Comparison of ENCODE assay signal across 10 cellular contexts in the genomic region with DNA sequence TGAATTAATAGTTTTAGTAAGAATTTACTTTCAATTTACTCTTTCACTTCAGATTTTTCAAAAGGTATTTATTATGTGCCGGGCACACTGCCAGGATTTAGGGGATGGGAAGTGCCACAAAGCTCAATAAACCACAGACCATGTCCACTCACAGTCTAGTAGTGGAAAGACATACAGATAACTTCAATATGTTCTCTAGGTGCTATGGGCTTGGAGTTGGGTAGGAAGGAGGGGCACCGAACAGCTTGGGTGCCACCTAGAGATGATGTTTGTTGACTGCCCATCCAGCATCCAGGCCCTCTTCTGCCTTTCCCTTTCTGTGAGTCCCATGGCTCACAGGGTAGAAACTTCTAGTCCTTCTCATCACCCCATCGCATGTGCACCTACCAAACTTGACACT. TPM values are rescaled to one million over a fixed set of nuclear protein-coding genes. Genes with fewer than 3 reads are reported as not detected.
DNase-seq lines count a peak whose midpoint lies in the region; ATAC-seq, FAIRE-seq and TF ChIP-seq lines count a peak whose summit lies in the region.
"Had no signal": no experiment of that assay in that cellular context is flagged by ENCODE, and none has a peak within 500 bp of the region (broad histone marks: within the 10 kb centered on the region; RNA-seq: fewer than 3 reads in every experiment).

No MANE protein-coding gene starts in this region.

- no peak overlapping the region for H3K4me3 ChIP-seq in A549
- H3K4me3 ChIP-seq in GM12865 (ENCODE audit: low read depth, low read length) = no peak overlapping the region; the same call in 1 of the 2 replicates
- no peak overlapping the region for H3K4me3 ChIP-seq in mammary epithelial cell (replicated peaks in 1 of 3; ENCODE audit: insufficient read depth in 1 of 3, low read depth in 2 of 3, low read length in 3 of 3)
- no peak overlapping the region for H3K4me3 ChIP-seq in GM23338
- H3K4me3 ChIP-seq: suprapubic skin had no signal

- peak; percentile 6 to 10 for DNase-seq in A549 (ENCODE audit: low read depth in 1 of 2, low spot score in 1 of 2)
- DNase-seq in GM12865 (ENCODE audit: low read depth) = peak; percentile 40
- DNase-seq in HPDE6-E6E7 (ENCODE audit: extremely low spot score) = peak; percentile 15
- DNase-seq in mammary epithelial cell = peak; percentile 8
- no peak for DNase-seq in NOMO-1 treated with dmso at 0.1 percent for 144 hours (lab: John Stamatoyannopoulos, UW; ENCODE audit: unreplicated experiment)
- no peak for DNase-seq in GM23338 (ENCODE audit: low spot score)
- DNase-seq in T-cell = no peak
- DNase-seq: NCI-H2171 had no signal

- peaks cover 10% of the 10 kb centered on the region; the same call in 1 of the 3 replicates for H3K36me3 Mint-ChIP-seq in GM23338 (ENCODE audit: low read depth)
- H3K36me3 Mint-ChIP-seq in T-cell = peaks cover 4% of the 10 kb centered on the region

- no peaks in the 10 kb centered on the region for H4K20me1 ChIP-seq in mammary epithelial cell (ENCODE audit: insufficient read depth, low read length)
- H4K20me1 ChIP-seq in GM23338 (replicated peaks; ENCODE audit: insufficient read depth) = no peaks in the 10 kb centered on the region

- intact Hi-C loops in mammary epithelial cell (cut with micrococcal nuclease) = loop anchor here (1.0 kb wide), 1 partner anchor 198 kb away; no protein-coding TSS in a partner anchor

- no peak overlapping the region for H3K27ac ChIP-seq in A549
- H3K27ac ChIP-seq in mammary epithelial cell (ENCODE audit: insufficient read depth, low read depth, low read length) = no peak overlapping the region
- no peak overlapping the region for H3K27ac ChIP-seq in GM23338 (ENCODE audit: low read depth)
- H3K27ac ChIP-seq: suprapubic skin had no signal

- H3K9me3 Mint-ChIP-seq in GM23338 (no peaks in the 10 kb centered on the region), T-cell (peaks cover 0 to 4% (median 0%) of the 10 kb centered on the region in 3 donors)

- TF ChIP-seq EP300 in A549 (IDR thresholded peaks at IDR 0.05) = no peak

- no peak for TF ChIP-seq POLR2A in A549 (IDR thresholded peaks at IDR 0.05; ENCODE audit: low read length)

- in situ Hi-C loops in mammary epithelial cell (cut with MboI; ENCODE audit: low sequenced_read_pairs in 2 of 2) = no loop called here

- H3K27me3 Mint-ChIP-seq in GM23338 (ENCODE audit: insufficient read depth, low read depth, poor library complexity) (no peaks in the 10 kb centered on the region), T-cell (peaks cover 8 to 10% of the 10 kb centered on the region in 2 donors)

- TF ChIP-seq CTCF in A549 (IDR thresholded peaks at IDR 0.05) (no peak; the same call in 2 of the 3 replicates), GM12865 (IDR thresholded peaks at IDR 0.05; ENCODE audit: insufficient read depth, low read depth, low read length, missing control alignments) (no peak), mammary epithelial cell (conservative IDR thresholded peaks at IDR 0.05 in 1 of 2, IDR thresholded peaks at IDR 0.05 in 1 of 2; ENCODE audit: extremely low read depth in 1 of 2, insufficient read depth in 1 of 2, low read depth in 1 of 2, low read length in 2 of 2) (peak; percentile 5 to 10), GM23338 (conservative IDR thresholded peaks at IDR 0.05; ENCODE audit: low read depth in 2 of 2) (peak in 1 of 2 experiments; percentile 58; a peak in 2 of 4 replicates)

- no TSS peak for BruUV-seq in mammary epithelial cell (replicated peaks; lab: Mats Ljungman, UMichigan)

- ATAC-seq in A549 (peak; percentile 50 to 67; a peak in 3 of 6 replicates), HG03521 (IDR thresholded peaks at IDR 0.05; ENCODE audit: unreplicated experiment) (no peak), GM23338 (no peak; the same call in 2 of the 3 replicates), T-cell (replicated peaks in 1 of 4) (no peak)

- H3K4me1 ChIP-seq in A549 (no peaks in the 10 kb centered on the region), mammary epithelial cell (ENCODE audit: insufficient read depth, low read length) (no peaks in the 10 kb centered on the region), GM23338 (ENCODE audit: insufficient read depth) (peaks cover 6% of the 10 kb centered on the region; the same call in 1 of the 2 replicates)

- H3K9ac ChIP-seq in mammary epithelial cell (ENCODE audit: insufficient read depth, low read length) = no peak overlapping the region

- no peaks in the 10 kb centered on the region for H3F3A ChIP-seq in GM23338 (replicated peaks; ENCODE audit: low read depth)

- dilution Hi-C loops in mammary epithelial cell (cut with HindIII; ENCODE audit: low sequenced_read_pairs) = no loop called here

- CTCF ChIA-PET in A549 (lab: Yijun Ruan, JAX) = interaction anchor here (1.0 kb wide), 1 partner anchor 217 kb away, joined by 3 read pairs; no protein-coding TSS in a partner anchor
- CTCF ChIA-PET in mammary epithelial cell (lab: Charles Lee; ENCODE audit: low non-redundant PET) = interaction anchor here (0.6 kb wide), 1 partner anchor 1498 kb away, joined by 5 read pairs; no protein-coding TSS in a partner anchor
- CTCF ChIA-PET in T-cell (lab: Charles Lee) = no interaction called here

- no peak overlapping the region for H3K27ac Mint-ChIP-seq in GM23338
- H3K27ac Mint-ChIP-seq in T-cell = no peak overlapping the region

- H3K4me3 Mint-ChIP-seq in GM23338 = no peak overlapping the region
- H3K4me3 Mint-ChIP-seq in T-cell = no peak overlapping the region

- FAIRE-seq in A549 (lab: Jason Lieb, UNC) = no peak

- H3K4me1 Mint-ChIP-seq in GM23338 (peaks cover 16% of the 10 kb centered on the region; the same call in 2 of the 3 replicates), T-cell (peaks cover 6 to 10% (median 9%) of the 10 kb centered on the region in 3 donors)

- TF ChIP-seq RAD21 in A549 (conservative IDR thresholded peaks at IDR 0.05 in 1 of 2, IDR thresholded peaks at IDR 0.05 in 1 of 2) = peak; percentile 36 to 39; a peak in 4 of 5 replicates

- H3K4me2 ChIP-seq in A549 = no peak overlapping the region
- H3K4me2 ChIP-seq in mammary epithelial cell (ENCODE audit: insufficient read depth, low read depth, low read length) = no peak overlapping the region
- H3K4me2 ChIP-seq in GM23338 = no peak overlapping the region

- H3K9me3 ChIP-seq in A549 = no peaks in the 10 kb centered on the region
- H3K9me3 ChIP-seq in mammary epithelial cell (replicated peaks; ENCODE audit: insufficient read depth, low read length) = no peaks in the 10 kb centered on the region
- H3K9me3 ChIP-seq: suprapubic skin had no signal

- H3K79me2 ChIP-seq in mammary epithelial cell (ENCODE audit: insufficient read depth, low read length) (no peaks in the 10 kb centered on the region), GM23338 (replicated peaks; ENCODE audit: insufficient read depth) (no peaks in the 10 kb centered on the region)

- H3K27me3 ChIP-seq in mammary epithelial cell (ENCODE audit: insufficient read depth, low read length) = no peaks in the 10 kb centered on the region
- H3K27me3 ChIP-seq in GM23338 (ENCODE audit: insufficient read depth) = no peaks in the 10 kb centered on the region
- H3K27me3 ChIP-seq: suprapubic skin had no signal

- H3K9me2 ChIP-seq in GM23338 (ENCODE audit: insufficient read depth) = peaks cover 4% of the 10 kb centered on the region; the same call in 1 of the 2 replicates

- no peaks in the 10 kb centered on the region for H3K36me3 ChIP-seq in mammary epithelial cell (ENCODE audit: insufficient read depth, low read length)
- no peaks in the 10 kb centered on the region for H3K36me3 ChIP-seq in GM23338 (ENCODE audit: insufficient read depth)
- H3K36me3 ChIP-seq: suprapubic skin had no signal

- POLR2A ChIA-PET in A549 (lab: Yijun Ruan, JAX) = no interaction called here
- POLR2A ChIA-PET in T-cell (lab: Charles Lee) = no interaction called here

- H2AFZ ChIP-seq in mammary epithelial cell (ENCODE audit: low read depth, low read length) (no peak overlapping the region), GM23338 (no peak overlapping the region)

- WGBS in A549 (ENCODE audit: missing lambda C conversion rate) = 93% methylated on average over 3 of the region's 3 CpGs
- WGBS in mammary epithelial cell (ENCODE audit: low coverage, missing lambda C conversion rate) = 96% methylated on average over 3 of the region's 3 CpGs

TF ChIP-seq in A549, 52 proteins besides CTCF, POLR2A, EP300 and RAD21:
- TF ChIP-seq RARB (CRISPR knock-in tag; IDR thresholded peaks at IDR 0.05) (no peak), SMC3 (IDR thresholded peaks at IDR 0.05) (peak; percentile 27; the same call in 1 of the 3 replicates)
- TF ChIP-seq, protein P1, sequence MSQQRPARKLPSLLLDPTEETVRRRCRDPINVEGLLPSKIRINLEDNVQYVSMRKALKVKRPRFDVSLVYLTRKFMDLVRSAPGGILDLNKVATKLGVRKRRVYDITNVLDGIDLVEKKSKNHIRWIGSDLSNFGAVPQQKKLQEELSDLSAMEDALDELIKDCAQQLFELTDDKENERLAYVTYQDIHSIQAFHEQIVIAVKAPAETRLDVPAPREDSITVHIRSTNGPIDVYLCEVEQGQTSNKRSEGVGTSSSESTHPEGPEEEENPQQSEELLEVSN (IDR thresholded peaks at IDR 0.05; ENCODE audit: borderline replicate concordance, low read depth) = no peak

TF ChIP-seq in GM23338, 12 proteins besides CTCF, POLR2A, EP300 and RAD21 (continues in another document):
- TF ChIP-seq EZH2phosphoT487 (IDR thresholded peaks at IDR 0.05; ENCODE audit: unreplicated experiment) (no peak), EZH2 (IDR thresholded peaks at IDR 0.05; ENCODE audit: low read depth, unreplicated experiment) (no peak), CREB1 (CRISPR knock-in tag; IDR thresholded peaks at IDR 0.05; ENCODE audit: low read depth) (no peak)
- TF ChIP-seq, protein P2, sequence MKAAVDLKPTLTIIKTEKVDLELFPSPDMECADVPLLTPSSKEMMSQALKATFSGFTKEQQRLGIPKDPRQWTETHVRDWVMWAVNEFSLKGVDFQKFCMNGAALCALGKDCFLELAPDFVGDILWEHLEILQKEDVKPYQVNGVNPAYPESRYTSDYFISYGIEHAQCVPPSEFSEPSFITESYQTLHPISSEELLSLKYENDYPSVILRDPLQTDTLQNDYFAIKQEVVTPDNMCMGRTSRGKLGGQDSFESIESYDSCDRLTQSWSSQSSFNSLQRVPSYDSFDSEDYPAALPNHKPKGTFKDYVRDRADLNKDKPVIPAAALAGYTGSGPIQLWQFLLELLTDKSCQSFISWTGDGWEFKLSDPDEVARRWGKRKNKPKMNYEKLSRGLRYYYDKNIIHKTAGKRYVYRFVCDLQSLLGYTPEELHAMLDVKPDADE (IDR thresholded peaks at IDR 0.05) = no peak

RNA-seq across cellular contexts. Expression of a gene that starts 17.8 kb away (rescaled TPM):
- 7.0 and 8.9 TPM in 2 replicates for polyA plus RNA-seq in A549 (2011; rRNA removed)
- polyA plus RNA-seq in A549 (2012; cell fraction: cytosol; rRNA removed) = 1.4 and 2.0 TPM in 2 replicates
- 2.1 and 3.6 TPM in 2 replicates for polyA plus RNA-seq in A549 (2012; cell fraction: nucleus; rRNA removed)
- polyA plus RNA-seq in A549 (2017; fragmentation: RNase III; extraction: RNeasy Plus Mini Kit Qiagen cat#74134 plus additional on column Dnase treatment) = 5.1 to 7.5 TPM (median 6.9 TPM) in 3 replicates
- 23.7 and 38.4 TPM in 2 replicates for polyA minus RNA-seq in A549 (2011; rRNA and poly(A)+ RNA removed)
- 10 to 100 TPM in 1 of 2 donors, 1 to 10 TPM in 1; 6.4 to 53.8 TPM for total RNA-seq in mammary epithelial cell
- polyA plus RNA-seq in mammary epithelial cell = 4.1 TPM
- polyA minus RNA-seq in mammary epithelial cell = 3.3 TPM
- 5.5 and 7.9 TPM in 2 replicates for total RNA-seq in GM23338 (2014; rRNA removed; shearing (Covaris generic))
- 2.5 and 3.4 TPM in 2 replicates for polyA plus RNA-seq in GM23338 (2016; fragmentation: Nextera tagmentation; extraction: Ambion mirVana)
- 1 to 10 TPM in 2 of 5 donors, under 1 TPM in 3; 0.75 to 1.7 (median 0.90) TPM for total RNA-seq in T-cell

Comparison
In these comparisons a context has a peak if more than half of its experiments do, and no peak if none do; other contexts are left out.
1. ATAC-seq: peak in A549 (2 of 2); none in HG03521 (single experiment), GM23338 (single experiment) and T-cell (0 of 4).
2. DNase-seq: peak in A549 (2 of 2), GM12865 (single experiment), HPDE6-E6E7 (single experiment) and mammary epithelial cell (single experiment); none in NOMO-1 treated with dmso at 0.1 percent for 144 hours (single experiment), GM23338 (single experiment) and T-cell (0 of 34).
3. CTCF ChIP-seq: peak in mammary epithelial cell (2 of 2); none in A549 (single experiment) and GM12865 (single experiment).
4. CTCF ChIA-PET loops: an anchor here in A549 (1.0 kb wide) and mammary epithelial cell (0.6 kb wide); none called in T-cell.